In genomic region chr15:82663186-82663600, GRCh38 we compare ENCODE assay signal across 8 cellular contexts. TPM values are rescaled to one million over a fixed set of nuclear protein-coding genes. Genes with fewer than 3 reads are reported as not detected.
DNase-seq lines count a peak whose midpoint lies in the region; ATAC-seq and TF ChIP-seq lines count a peak whose summit lies in the region.

No MANE protein-coding gene starts in this region.

- H3K27ac Mint-ChIP-seq in activated B cell treated with CpG ODN at 0.5 μM for 24 hours, result no peak overlapping the region

- no peaks in the 10 kb centered on the region for H3K9me3 Mint-ChIP-seq in activated B cell treated with CpG ODN at 0.5 μM for 24 hours

- H3K36me3 Mint-ChIP-seq in activated B cell treated with CpG ODN at 0.5 μM for 24 hours (ENCODE audit: low read depth), result no peaks in the 10 kb centered on the region

- ATAC-seq in activated B cell treated with CpG ODN at 0.5 μM for 24 hours (ENCODE audit: low read depth) (peak; percentile 21), HG02610 (IDR thresholded peaks at IDR 0.05; ENCODE audit: unreplicated experiment) (no peak)

- TF ChIP-seq CTCF in activated B cell treated with CpG ODN at 0.5 μM for 24 hours (IDR thresholded peaks at IDR 0.05), result no peak

- no peaks in the 10 kb centered on the region for H3K4me1 Mint-ChIP-seq in activated B cell treated with CpG ODN at 0.5 μM for 24 hours

- intact Hi-C loops in activated B cell treated with CpG ODN at 0.5 μM for 24 hours (cut with micrococcal nuclease), result no loop called here

- POLR2A ChIA-PET in activated B cell treated with CpG ODN at 0.5 μM for 24 hours (lab: Charles Lee), result no interaction called here

- H3K4me3 Mint-ChIP-seq in activated B cell treated with CpG ODN at 0.5 μM for 24 hours, result no peak overlapping the region

- CTCF ChIA-PET in activated B cell treated with CpG ODN at 0.5 μM for 24 hours (lab: Charles Lee), result no interaction called here

- H3K27me3 Mint-ChIP-seq in activated B cell treated with CpG ODN at 0.5 μM for 24 hours, result peaks cover 21% of the 10 kb centered on the region

- peak; percentile 72 for DNase-seq in AG08396 (ENCODE audit: low spot score)
- DNase-seq in HT-29 (ENCODE audit: low spot score), result peak; percentile 66
- no peak for DNase-seq in activated B cell treated with CpG ODN at 0.5 μM for 24 hours
- peak; percentile 45 for DNase-seq in fibroblast of peridontal ligament (ENCODE audit: extremely low read depth)
- DNase-seq in stimulated activated CD4-positive, alpha-beta T cell treated with anti-CD3 and anti-CD28 coated beads, Interleukin-1b, Interleukin-23, amount 100 ng/mL, for 48 hours, result peak; percentile 38
- no peak for DNase-seq in SK-N-DZ (ENCODE audit: low spot score)
- DNase-seq in superior temporal gyrus (ENCODE audit: extremely low spot score), result no peak

RNA-seq across cellular contexts. Expression of gene CPEB1, which starts 16.0 kb away (rescaled TPM):
- not detected in 2 replicates for total RNA-seq in HT-29 (2014; rRNA removed; shearing (Covaris generic))
- total RNA-seq in activated B cell treated with CpG ODN at 0.5 μM for 24 hours, result not detected in 2 replicates
- 1.1 and 2.5 TPM in 2 replicates for polyA plus RNA-seq in SK-N-DZ (2014; cell fraction: cytosol; rRNA removed)
- 2.7 and 3.1 TPM in 2 replicates for polyA plus RNA-seq in SK-N-DZ (2014; cell fraction: nucleus; rRNA removed)

RNA-seq across cellular contexts. Expression of gene AP3B2, which starts 46.5 kb away (rescaled TPM):
- not detected in 2 replicates for total RNA-seq in HT-29 (2014; rRNA removed; shearing (Covaris generic))
- 0.22 and 0.46 TPM in 2 replicates for total RNA-seq in activated B cell treated with CpG ODN at 0.5 μM for 24 hours
- 27.8 and 47.4 TPM in 2 replicates for polyA plus RNA-seq in SK-N-DZ (2014; cell fraction: cytosol; rRNA removed)
- polyA plus RNA-seq in SK-N-DZ (2014; cell fraction: nucleus; rRNA removed), result 87.8 and 114 TPM in 2 replicates

Comparison
In these comparisons a context has a peak if more than half of its experiments do, and no peak if none do; other contexts are left out.
1. DNase-seq: peak in AG08396 (single experiment), HT-29 (single experiment), fibroblast of peridontal ligament (single experiment) and stimulated activated CD4-positive, alpha-beta T cell treated with anti-CD3 and anti-CD28 coated beads, Interleukin-1b, Interleukin-23, amount 100 ng/mL, for 48 hours (single experiment); none in activated B cell treated with CpG ODN at 0.5 μM for 24 hours (single experiment), SK-N-DZ (single experiment) and superior temporal gyrus (single experiment).